ENCODE assay signal across 8 cellular contexts in genomic region chr5:108727639-108728565, GRCh38. TPM values are rescaled to one million over a fixed set of nuclear protein-coding genes. Genes with fewer than 3 reads are reported as not detected.
DNase-seq lines count a peak whose midpoint lies in the region.

No MANE protein-coding gene starts in this region.

- H3K36me3 ChIP-seq in MG63 (peaks cover 4% of the 10 kb centered on the region; the same call in 1 of the 2 replicates), SJSA1 (no peaks in the 10 kb centered on the region)

- H3K4me3 ChIP-seq in MG63 (peak overlapping the region; percentile 84), SJSA1 (peak overlapping the region; percentile 57)

- peak overlapping the region; percentile 74 for H3K4me3 Mint-ChIP-seq in activated naive CD8-positive, alpha-beta T cell treated with anti-CD3 and anti-CD28 coated beads for 36 hours

- DNase-seq in GM04504 (ENCODE audit: low read depth) (peak; percentile 79), HCEC 1CT (peak; percentile 90), MG63 (peak; percentile 98), SJSA1 (ENCODE audit: low read depth in 1 of 2, low spot score in 2 of 2) (peak; percentile 94 to 95), globus pallidus (ENCODE audit: low spot score) (peak; percentile 87), non-pigmented ciliary epithelial cell (ENCODE audit: low read depth) (peak; percentile 49), ureter (ENCODE audit: low spot score) (peak; percentile 94)
- peak; percentile 64 for DNase-seq in activated naive CD8-positive, alpha-beta T cell treated with anti-CD3 and anti-CD28 coated beads for 36 hours

- H3K27ac Mint-ChIP-seq in activated naive CD8-positive, alpha-beta T cell treated with anti-CD3 and anti-CD28 coated beads for 36 hours, result peak overlapping the region; percentile 87

- peaks cover 2% of the 10 kb centered on the region for H3K9me3 Mint-ChIP-seq in activated naive CD8-positive, alpha-beta T cell treated with anti-CD3 and anti-CD28 coated beads for 36 hours

- H3K36me3 Mint-ChIP-seq in activated naive CD8-positive, alpha-beta T cell treated with anti-CD3 and anti-CD28 coated beads for 36 hours, result peaks cover 4% of the 10 kb centered on the region

- H3K27ac ChIP-seq in SJSA1, result peak overlapping the region; percentile 55

- peaks cover 33% of the 10 kb centered on the region for H3K4me1 Mint-ChIP-seq in activated naive CD8-positive, alpha-beta T cell treated with anti-CD3 and anti-CD28 coated beads for 36 hours

- H3K4me1 ChIP-seq in SJSA1 (replicated peaks), result peaks cover 11% of the 10 kb centered on the region

- H3K27me3 ChIP-seq in MG63, result no peaks in the 10 kb centered on the region
- H3K27me3 ChIP-seq in SJSA1 (replicated peaks), result no peaks in the 10 kb centered on the region

- H3K27me3 Mint-ChIP-seq in activated naive CD8-positive, alpha-beta T cell treated with anti-CD3 and anti-CD28 coated beads for 36 hours, result peaks cover 42% of the 10 kb centered on the region

- H3K9me3 ChIP-seq in MG63, result no peaks in the 10 kb centered on the region
- no peaks in the 10 kb centered on the region for H3K9me3 ChIP-seq in SJSA1 (replicated peaks)

RNA-seq across cellular contexts. Expression of gene FER, which starts 19.8 kb away (rescaled TPM):
- 5.9 and 9.9 TPM in 2 replicates for total RNA-seq in MG63 (2014; rRNA removed; shearing (Covaris generic); ENCODE audit: low replicate concordance)
- total RNA-seq in SJSA1 (2014; rRNA removed; shearing (Covaris generic)), result 31.2 and 34.9 TPM in 2 replicates
- total RNA-seq in activated naive CD8-positive, alpha-beta T cell treated with anti-CD3 and anti-CD28 coated beads for 36 hours, result 1 to 10 TPM; 9.0 to 9.1 TPM
- total RNA-seq in ureter, result 38.7 TPM

Comparison
In these comparisons a context has a peak if more than half of its experiments do, and no peak if none do; other contexts are left out.
1. Peak in every context shown above with its lines: DNase-seq, H3K4me3 ChIP-seq and H3K27ac ChIP-seq.